ENCODE assay signal across 9 cellular contexts in genomic region chr15:58865420-58865880, GRCh38.
DNase-seq lines count a peak whose midpoint lies in the region; ATAC-seq and TF ChIP-seq lines count a peak whose summit lies in the region.
"Had no signal": no experiment of that assay in that cellular context is flagged by ENCODE, and none has a peak within 500 bp of the region (broad histone marks: within the 10 kb centered on the region; RNA-seq: fewer than 3 reads in every experiment).

No MANE protein-coding gene starts in this region.

- no peaks in the 10 kb centered on the region for H3K9me3 ChIP-seq in right lobe of liver
- H3K9me3 ChIP-seq in testis, result no peaks in the 10 kb centered on the region

- peak; percentile 44 to 62 (median 60) for ATAC-seq in right lobe of liver

- no peak for TF ChIP-seq CTCF in coronary artery (IDR thresholded peaks at IDR 0.05)
- TF ChIP-seq CTCF in right lobe of liver (IDR thresholded peaks at IDR 0.05), result no peak
- no peak for TF ChIP-seq CTCF in testis (IDR thresholded peaks at IDR 0.05)

- DNase-seq in LHCN-M2 (ENCODE audit: low read depth), result peak; percentile 5
- no peak for DNase-seq in coronary artery (ENCODE audit: low spot score)
- peak in 2 of 3 donors; percentile 24 to 47 for DNase-seq in right lobe of liver
- DNase-seq in testis, result peak; percentile 74
- DNase-seq in ACHN, result no peak
- DNase-seq in stimulated activated CD4-positive, alpha-beta T cell treated with anti-CD3 and anti-CD28 coated beads, Interleukin-1b, Interleukin-23, amount 100 ng/mL, for 48 hours, result no peak
- no peak for DNase-seq in amygdala (lab: John Stamatoyannopoulos, UW)
- DNase-seq: NCI-H2081, T1000 had no signal

- TF ChIP-seq POLR2A in right lobe of liver (IDR thresholded peaks at IDR 0.05) (no peak), testis (IDR thresholded peaks at IDR 0.05) (no peak)

- intact Hi-C loops in right lobe of liver (cut with DNase I), result no loop called here
- intact Hi-C loops in testis (cut with DNase I; ENCODE audit: low total_unique reads), result no loop called here

- H3K4me1 ChIP-seq in right lobe of liver (no peaks in the 10 kb centered on the region), testis (peaks cover 17% of the 10 kb centered on the region)

- WGBS in right lobe of liver (ENCODE audit: insufficient coverage, low coverage, low lambda C conversion rate, missing lambda C conversion rate), result 75% methylated on average over 10 of the region's 15 CpGs
- WGBS in testis, 2 donors, result 10% methylated on average over 15 of the region's 15 CpGs

- in situ Hi-C loops in ACHN (cut with HindIII; ENCODE audit: low pct_ligation_motif_present, low pct_unique_long_range_greater_than_20kb, low sequenced_read_pairs), result no loop called here

- H3K4me3 ChIP-seq in coronary artery (peak overlapping the region; percentile 69), right lobe of liver (peak overlapping the region; percentile 27 to 52 (median 36)), testis (peak overlapping the region; percentile 64 to 89)

- H3K36me3 ChIP-seq in right lobe of liver, result no peaks in the 10 kb centered on the region
- H3K36me3 ChIP-seq in testis (ENCODE audit: low read depth, missing control alignments), result no peaks in the 10 kb centered on the region

- H3K27ac ChIP-seq in coronary artery, result peak overlapping the region in 1 of 2 donors; percentile 5
- H3K27ac ChIP-seq in right lobe of liver, result no peak overlapping the region
- H3K27ac ChIP-seq in testis, result peak overlapping the region; percentile 85 to 87

- H3K27me3 ChIP-seq in right lobe of liver, result no peaks in the 10 kb centered on the region
- no peaks in the 10 kb centered on the region for H3K27me3 ChIP-seq in testis

Comparison
In these comparisons a context has a peak if more than half of its experiments do, and no peak if none do; other contexts are left out.
1. DNase-seq: peak in LHCN-M2 (single experiment), right lobe of liver (2 of 3) and testis (single experiment); none in coronary artery (single experiment), ACHN (single experiment), stimulated activated CD4-positive, alpha-beta T cell treated with anti-CD3 and anti-CD28 coated beads, Interleukin-1b, Interleukin-23, amount 100 ng/mL, for 48 hours (single experiment) and amygdala (0 of 56).
2. H3K27ac ChIP-seq: peak in testis (2 of 2); none in right lobe of liver (0 of 3).
3. Peak in every context shown above with its lines, with median percentiles within 50 percentile points of each other: H3K4me3 ChIP-seq.